In the genomic region with DNA sequence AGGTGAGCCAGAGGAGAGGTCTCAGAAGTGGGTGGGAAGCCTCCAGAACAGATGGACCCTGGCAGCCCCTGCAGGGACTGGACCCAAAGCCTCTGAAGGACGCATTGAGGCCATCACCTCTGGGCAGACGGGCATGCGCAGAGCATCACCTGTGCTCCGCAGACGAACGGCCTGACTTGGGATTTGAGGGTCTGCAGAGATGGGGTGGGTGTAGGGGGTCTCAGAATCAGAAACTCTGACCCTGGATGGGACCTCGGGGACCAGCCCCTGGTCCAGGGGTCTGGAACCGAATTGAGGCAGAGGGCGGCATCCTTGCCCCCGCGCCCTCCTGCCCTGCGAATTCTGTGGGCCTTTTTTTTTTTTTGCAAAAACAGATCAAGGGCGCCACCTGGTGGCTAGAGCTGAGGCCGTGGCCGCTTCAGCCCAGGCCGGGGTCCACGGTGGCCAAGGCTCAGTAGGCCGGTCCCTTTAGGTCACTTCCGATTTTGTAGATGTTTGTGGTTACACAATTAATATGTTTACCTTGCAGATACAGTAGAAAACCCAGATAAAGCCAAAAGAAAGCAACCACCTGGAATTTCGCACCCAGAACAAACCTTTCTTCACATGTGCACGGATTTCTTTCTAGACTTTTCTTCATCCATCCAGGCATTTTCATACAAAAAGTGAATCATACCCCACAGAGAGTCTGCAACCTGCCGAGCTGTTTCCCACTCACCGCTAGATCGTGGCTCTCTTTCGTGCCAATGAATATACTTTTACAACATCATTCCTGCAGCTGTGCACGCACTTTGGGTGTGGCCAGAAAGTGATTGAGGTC, we compare ENCODE assay signal across 9 cellular contexts. TPM values are rescaled to one million over a fixed set of nuclear protein-coding genes. Genes with fewer than 3 reads are reported as not detected.
DNase-seq lines count a peak whose midpoint lies in the region; ATAC-seq and TF ChIP-seq lines count a peak whose summit lies in the region.
"Had no signal": no experiment of that assay in that cellular context is flagged by ENCODE, and none has a peak within 500 bp of the region (broad histone marks: within the 10 kb centered on the region; RNA-seq: fewer than 3 reads in every experiment).

No MANE protein-coding gene starts in this region.

- POLR2A ChIA-PET in WTC11 (lab: Charles Lee), result interaction anchor here (0.6 kb wide), 1 partner anchor 842 kb away, joined by 4 read pairs; no protein-coding TSS in a partner anchor

- no peak overlapping the region for H3K4me2 ChIP-seq in Karpas-422 (ENCODE audit: low read depth, low read length, poor library complexity, severe bottlenecking)
- no peak overlapping the region for H3K4me2 ChIP-seq in mesendoderm (ENCODE audit: low read length)

- H3K36me3 ChIP-seq in Karpas-422 (ENCODE audit: insufficient read depth, low read length) (no peaks in the 10 kb centered on the region), mesendoderm (ENCODE audit: control insufficient read depth, insufficient read depth, low read length) (no peaks in the 10 kb centered on the region), tibial nerve (no peaks in the 10 kb centered on the region)

- peak; percentile 57 for ATAC-seq in WTC11
- ATAC-seq in HG02884 (IDR thresholded peaks at IDR 0.05; ENCODE audit: unreplicated experiment), result no peak

- no peaks in the 10 kb centered on the region for H3K36me3 Mint-ChIP-seq in WTC11
- H3K36me3 Mint-ChIP-seq in chondrocyte (ENCODE audit: low read depth), result no peaks in the 10 kb centered on the region

- no CpG with 5 or more reads among the region's 26 CpGs for WGBS in mesendoderm (ENCODE audit: extremely low coverage, insufficient coverage, low lambda C conversion rate)
- 33 to 36% methylated on average over 26 of the region's 26 CpGs for WGBS in tibial nerve, 2 donors

- no peak overlapping the region for H4K5ac ChIP-seq in mesendoderm (ENCODE audit: low read length)

- H4K8ac ChIP-seq in mesendoderm (ENCODE audit: low read depth, low read length), result no peak overlapping the region

- TF ChIP-seq CTCF in WTC11 (IDR thresholded peaks at IDR 0.05) (peak; percentile 86), chondrocyte (IDR thresholded peaks at IDR 0.05) (peak; percentile 97), tibial nerve (IDR thresholded peaks at IDR 0.05) (peak; percentile 79 to 97 (median 83))

- no peak overlapping the region for H3K27ac Mint-ChIP-seq in WTC11
- no peak overlapping the region for H3K27ac Mint-ChIP-seq in chondrocyte (ENCODE audit: unreplicated experiment)

- no peak overlapping the region for H3K4me3 ChIP-seq in Karpas-422 (ENCODE audit: low read length)
- H3K4me3 ChIP-seq in mesendoderm (ENCODE audit: low read length), result no peak overlapping the region
- no peak overlapping the region for H3K4me3 ChIP-seq in tibial nerve

- no peak overlapping the region for H3K56ac ChIP-seq in mesendoderm (ENCODE audit: low read length)

- no peaks in the 10 kb centered on the region; the same call in 1 of the 2 replicates for H4K20me1 ChIP-seq in Karpas-422 (ENCODE audit: insufficient read depth, low read depth, low read length)

- H3K9me3 Mint-ChIP-seq in WTC11 (no peaks in the 10 kb centered on the region), chondrocyte (ENCODE audit: low read depth) (no peaks in the 10 kb centered on the region)

- H3K9me2 ChIP-seq in Karpas-422 (replicated peaks; ENCODE audit: insufficient read depth, low read length), result no peaks in the 10 kb centered on the region

- H3K4me3 Mint-ChIP-seq in WTC11, result no peak overlapping the region
- no peak overlapping the region for H3K4me3 Mint-ChIP-seq in chondrocyte (ENCODE audit: unreplicated experiment)

- peak; percentile 21 for DNase-seq in EL
- DNase-seq in Karpas-422, result peak; percentile 83
- DNase-seq in WTC11 (ENCODE audit: low spot score), result peak; percentile 74
- DNase-seq in chondrocyte (ENCODE audit: low spot score), result no peak
- peak; percentile 34 for DNase-seq in mesendoderm
- DNase-seq in tibial nerve (ENCODE audit: low spot score in 2 of 2), result peak in 1 of 2 donors; percentile 53
- DNase-seq in midbrain (lab: John Stamatoyannopoulos, UW), result no peak

- no peaks in the 10 kb centered on the region for H3K79me2 ChIP-seq in Karpas-422 (ENCODE audit: low read length)
- H3K79me2 ChIP-seq in mesendoderm (ENCODE audit: control insufficient read depth, insufficient read depth, low read length), result no peaks in the 10 kb centered on the region

- no peak overlapping the region for H2BK5ac ChIP-seq in mesendoderm (ENCODE audit: low read length)

- no peak for TF ChIP-seq EP300 in tibial nerve (IDR thresholded peaks at IDR 0.05)

- H3K27me3 Mint-ChIP-seq in WTC11 (ENCODE audit: low read depth) (no peaks in the 10 kb centered on the region), chondrocyte (ENCODE audit: low read depth) (peaks cover 1% of the 10 kb centered on the region)

- no peak overlapping the region for H2AFZ ChIP-seq in Karpas-422 (ENCODE audit: low read length)

- H3K4me1 Mint-ChIP-seq in WTC11, result peaks cover 14% of the 10 kb centered on the region
- peaks cover 10% of the 10 kb centered on the region for H3K4me1 Mint-ChIP-seq in chondrocyte (ENCODE audit: low read depth)

- H3K9me3 ChIP-seq in Karpas-422 (ENCODE audit: low read length) (no peaks in the 10 kb centered on the region), tibial nerve (no peaks in the 10 kb centered on the region)

- H3K23ac ChIP-seq in mesendoderm (ENCODE audit: low read length), result no peak overlapping the region

- CTCF ChIA-PET in WTC11 (lab: Charles Lee), result interaction anchor here (0.7 to 5.5 kb wide), 8 partner anchors 10 to 589 kb away, joined by 3 to 53 read pairs (median 4); no protein-coding TSS in a partner anchor

- H3K4me1 ChIP-seq in Karpas-422 (ENCODE audit: low read length), result peaks cover 25% of the 10 kb centered on the region
- no peaks in the 10 kb centered on the region for H3K4me1 ChIP-seq in mesendoderm (ENCODE audit: control insufficient read depth, low read depth, low read length)
- H3K4me1 ChIP-seq in tibial nerve, result peaks cover 0 to 11% (median 6%) of the 10 kb centered on the region in 4 donors

- no peaks in the 10 kb centered on the region for H3K79me1 ChIP-seq in mesendoderm (ENCODE audit: low read length)

- TF ChIP-seq POLR2A in tibial nerve (IDR thresholded peaks at IDR 0.05), result no peak

- H2AK5ac ChIP-seq in mesendoderm (ENCODE audit: low read length), result no peak overlapping the region

- H3K9ac ChIP-seq in Karpas-422 (ENCODE audit: low read length), result no peak overlapping the region
- H3K9ac ChIP-seq in mesendoderm (ENCODE audit: low read length), result no peak overlapping the region

- no peak overlapping the region for H3K18ac ChIP-seq in mesendoderm (ENCODE audit: low read length)

- H3K27ac ChIP-seq in Karpas-422 (ENCODE audit: low read length) (no peak overlapping the region), mesendoderm (ENCODE audit: low read depth, low read length) (no peak overlapping the region), tibial nerve (no peak overlapping the region)

- H3K27me3 ChIP-seq in Karpas-422 (ENCODE audit: low read length) (no peaks in the 10 kb centered on the region), mesendoderm (ENCODE audit: insufficient read depth, low read length, poor library complexity) (no peaks in the 10 kb centered on the region), tibial nerve (no peaks in the 10 kb centered on the region)

- H2BK120ac ChIP-seq in mesendoderm (ENCODE audit: low read depth, low read length), result no peak overlapping the region

- no peak overlapping the region for H3K4ac ChIP-seq in mesendoderm (ENCODE audit: low read depth, low read length)

- no peak overlapping the region for H2BK15ac ChIP-seq in mesendoderm (replicated peaks; ENCODE audit: low read depth)

TF ChIP-seq in WTC11, 78 proteins besides CTCF, POLR2A, EP300 and RAD21:
- TF ChIP-seq ZNF317 (CRISPR knock-in tag; IDR thresholded peaks at IDR 0.05; ENCODE audit: borderline replicate concordance, low read depth) (no peak), FOXP1 (CRISPR knock-in tag; IDR thresholded peaks at IDR 0.05; ENCODE audit: borderline replicate concordance) (0 out of 2 replicates have a peak, but pooled peaks have one; percentile 35)

RNA-seq across cellular contexts. Expression of gene ZBP1, which starts 25.9 kb away (rescaled TPM):
- total RNA-seq in Karpas-422 (2014; rRNA removed; shearing (Covaris generic); ENCODE audit: low replicate concordance), result 2.9 and 7.6 TPM in 2 replicates
- total RNA-seq in WTC11 (2021) (not detected in 3 replicates), chondrocyte (not detected in 3 replicates), tibial nerve (1 to 10 TPM in 1 of 4 donors, under 1 TPM in 1, not detected in 2; 0.78 to 3.6 TPM)
- not detected for polyA plus RNA-seq in mesendoderm (2013, experiment 1 of 2)
- not detected for polyA plus RNA-seq in mesendoderm (2013, experiment 2 of 2)

RNA-seq across cellular contexts. Expression of gene PCK1, which starts 33.4 kb away (rescaled TPM):
- 1.2 and 2.5 TPM in 2 replicates for total RNA-seq in Karpas-422 (2014; rRNA removed; shearing (Covaris generic); ENCODE audit: low replicate concordance)
- total RNA-seq in WTC11 (2021) (0.17 to 0.30 TPM (median 0.21 TPM) in 3 replicates), chondrocyte (not detected in 3 replicates), tibial nerve (100 to 1,000 TPM in 1 of 4 donors, 10 to 100 TPM in 3; 16.1 to 131 (median 65.2) TPM)
- polyA plus RNA-seq in mesendoderm (2013, experiment 1 of 2), result not detected
- polyA plus RNA-seq in mesendoderm (2013, experiment 2 of 2), result not detected
- total RNA-seq: activated CD8-positive, alpha-beta memory T cell treated with anti-CD3 and anti-CD28 coated beads for 36 hours had no signal

Comparison
In these comparisons a context has a peak if more than half of its experiments do, and no peak if none do; other contexts are left out.
1. DNase-seq: peak in EL (single experiment), Karpas-422 (single experiment), WTC11 (single experiment) and mesendoderm (single experiment); none in chondrocyte (single experiment) and midbrain (single experiment).
2. Peak in every context shown above with its lines, with median percentiles within 50 percentile points of each other: CTCF ChIP-seq.